ENCODE assay signal across 17 cellular contexts in the genomic region with DNA sequence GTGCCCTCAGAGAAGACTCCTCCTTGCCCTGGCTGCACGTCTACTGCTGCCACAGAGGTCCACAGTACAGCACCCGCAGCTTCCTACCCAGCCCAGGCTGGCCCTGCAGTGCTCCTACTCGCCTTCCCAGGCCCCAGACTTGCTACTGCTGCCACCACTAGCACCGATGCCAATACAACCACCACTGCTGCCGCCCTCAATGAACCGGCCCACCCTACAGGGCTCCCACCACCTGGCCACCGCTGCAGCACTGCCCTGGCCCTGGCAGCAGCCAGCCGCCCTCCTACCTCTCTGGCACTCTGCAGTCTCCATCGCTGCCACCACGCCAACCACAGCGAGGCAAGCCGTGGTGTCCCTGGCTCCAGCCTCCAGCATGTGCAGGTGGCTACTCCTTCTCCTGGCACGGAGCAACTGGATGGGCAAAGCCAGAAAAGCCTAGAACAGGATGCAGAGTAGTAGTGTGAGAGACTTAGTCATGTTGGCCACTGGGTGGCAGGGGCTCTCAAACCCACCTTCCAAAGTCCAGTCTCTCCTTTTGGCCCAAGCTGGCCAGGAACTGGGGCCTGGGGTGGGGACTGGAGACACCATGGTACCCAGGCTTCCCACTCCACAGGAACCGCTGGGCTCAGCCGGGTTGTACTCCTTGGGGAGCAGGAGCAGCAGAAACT. TPM values are rescaled to one million over a fixed set of nuclear protein-coding genes. Genes with fewer than 3 reads are reported as not detected.
DNase-seq lines count a peak whose midpoint lies in the region; ATAC-seq and TF ChIP-seq lines count a peak whose summit lies in the region.
"Had no signal": no experiment of that assay in that cellular context is flagged by ENCODE, and none has a peak within 500 bp of the region (broad histone marks: within the 10 kb centered on the region; RNA-seq: fewer than 3 reads in every experiment).

No MANE protein-coding gene starts in this region.

- H3K4me3 Mint-ChIP-seq in endodermal cell = no peak overlapping the region
- H3K4me3 Mint-ChIP-seq in activated CD8-positive, alpha-beta T cell treated with anti-CD3 and anti-CD28 coated beads, Interleukin-2, amount 10 ng/mL, durations not matched to agents 7 days and 5 days = no peak overlapping the region

- H3K27me3 ChIP-seq in right atrium auricular region (no peaks in the 10 kb centered on the region), endodermal cell (ENCODE audit: control insufficient read depth, insufficient read depth, low read length, poor library complexity, severe bottlenecking) (peaks cover 4% of the 10 kb centered on the region), upper lobe of right lung (no peaks in the 10 kb centered on the region)
- H3K27me3 ChIP-seq: MG63 had no signal

- H3K9me3 ChIP-seq in right atrium auricular region = no peaks in the 10 kb centered on the region
- no peaks in the 10 kb centered on the region for H3K9me3 ChIP-seq in endodermal cell (ENCODE audit: control insufficient read depth, low read length)
- H3K9me3 ChIP-seq in upper lobe of right lung = no peaks in the 10 kb centered on the region
- H3K9me3 ChIP-seq: MG63, SJSA1 had no signal

- no peak overlapping the region for H3K27ac ChIP-seq in right atrium auricular region
- no peak overlapping the region for H3K27ac ChIP-seq in endodermal cell (ENCODE audit: low read depth, low read length)
- H3K27ac ChIP-seq in upper lobe of right lung = no peak overlapping the region
- H3K27ac ChIP-seq: GM23248, KMS-11, SJSA1 had no signal

- POLR2A ChIA-PET in activated CD8-positive, alpha-beta T cell treated with anti-CD3 and anti-CD28 coated beads, Interleukin-2, amount 10 ng/mL, durations not matched to agents 7 days and 5 days (lab: Charles Lee) = no interaction called here

- TF ChIP-seq CTCF in right atrium auricular region (IDR thresholded peaks at IDR 0.05) = no peak
- peak; percentile 8 for TF ChIP-seq CTCF in NB4 (IDR thresholded peaks at IDR 0.05; ENCODE audit: low read depth, low read length)
- TF ChIP-seq CTCF in endodermal cell (conservative IDR thresholded peaks at IDR 0.05) = peak; percentile 63
- no peak for TF ChIP-seq CTCF in upper lobe of right lung (IDR thresholded peaks at IDR 0.05)

- H3K9ac ChIP-seq in endodermal cell (ENCODE audit: extremely low read depth, low read length, poor library complexity, severe bottlenecking) = no peak overlapping the region
- H3K9ac ChIP-seq: GM23248, KMS-11 had no signal

- H3K27me3 Mint-ChIP-seq in endodermal cell (ENCODE audit: insufficient read depth) = no peaks in the 10 kb centered on the region
- peaks cover 18% of the 10 kb centered on the region for H3K27me3 Mint-ChIP-seq in activated CD8-positive, alpha-beta T cell treated with anti-CD3 and anti-CD28 coated beads, Interleukin-2, amount 10 ng/mL, durations not matched to agents 7 days and 5 days (ENCODE audit: low read depth)

- no peaks in the 10 kb centered on the region for H3K4me1 ChIP-seq in right atrium auricular region
- H3K4me1 ChIP-seq in endodermal cell (ENCODE audit: control insufficient read depth, insufficient read depth, low read length) = no peaks in the 10 kb centered on the region
- H3K4me1 ChIP-seq in upper lobe of right lung = no peaks in the 10 kb centered on the region
- H3K4me1 ChIP-seq: SJSA1 had no signal

- peaks cover 9% of the 10 kb centered on the region for H3K4me1 Mint-ChIP-seq in endodermal cell
- H3K4me1 Mint-ChIP-seq in activated CD8-positive, alpha-beta T cell treated with anti-CD3 and anti-CD28 coated beads, Interleukin-2, amount 10 ng/mL, durations not matched to agents 7 days and 5 days (ENCODE audit: low read depth) = no peaks in the 10 kb centered on the region

- no peaks in the 10 kb centered on the region for H3K9me3 Mint-ChIP-seq in endodermal cell
- H3K9me3 Mint-ChIP-seq in activated CD8-positive, alpha-beta T cell treated with anti-CD3 and anti-CD28 coated beads, Interleukin-2, amount 10 ng/mL, durations not matched to agents 7 days and 5 days (ENCODE audit: insufficient read depth) = no peaks in the 10 kb centered on the region

- intact Hi-C loops in Right ventricle myocardium superior (cut with DNase I) (no loop called here), upper lobe of right lung (cut with DNase I) (no loop called here)

- H3K36me3 ChIP-seq in right atrium auricular region (no peaks in the 10 kb centered on the region), endodermal cell (ENCODE audit: control insufficient read depth, insufficient read depth, low read length) (no peaks in the 10 kb centered on the region), upper lobe of right lung (no peaks in the 10 kb centered on the region)
- H3K36me3 ChIP-seq: MG63, SJSA1 had no signal

- ATAC-seq in Right ventricle myocardium superior (ENCODE audit: poor library complexity) (peak; percentile 24), upper lobe of right lung (peak; percentile 30), HG03520 (IDR thresholded peaks at IDR 0.05; ENCODE audit: unreplicated experiment) (no peak)
- ATAC-seq in activated CD8-positive, alpha-beta T cell treated with anti-CD3 and anti-CD28 coated beads, Interleukin-2, amount 10 ng/mL, durations not matched to agents 7 days and 5 days = no peak

- DNase-seq in Right ventricle myocardium superior = no peak
- no peak for DNase-seq in right atrium auricular region (ENCODE audit: low spot score)
- DNase-seq in NB4 (ENCODE audit: low read depth) = no peak
- DNase-seq in endodermal cell = no peak
- DNase-seq in upper lobe of right lung = no peak
- DNase-seq in activated CD8-positive, alpha-beta T cell treated with anti-CD3 and anti-CD28 coated beads, Interleukin-2, amount 10 ng/mL, durations not matched to agents 7 days and 5 days = no peak
- no peak for DNase-seq in stimulated activated CD4-positive, alpha-beta T cell treated with anti-CD3 and anti-CD28 coated beads, Interleukin-15, amount 100 ng/mL, for 24 hours
- DNase-seq: 8988T, DMS53, GM23248, MG63, NCI-H187 treated with DMSO at 0.1 percent for 48 hours, NCI-H446, NCI-H774 had no signal

- H3K4me3 ChIP-seq in right atrium auricular region (no peak overlapping the region), NB4 (ENCODE audit: low read depth, low read length) (no peak overlapping the region), endodermal cell (ENCODE audit: low read length) (no peak overlapping the region), upper lobe of right lung (no peak overlapping the region)
- H3K4me3 ChIP-seq: GM23248, MG63, SJSA1 had no signal

- CTCF ChIA-PET in activated CD8-positive, alpha-beta T cell treated with anti-CD3 and anti-CD28 coated beads, Interleukin-2, amount 10 ng/mL, durations not matched to agents 7 days and 5 days (lab: Charles Lee) = no interaction called here

- no peaks in the 10 kb centered on the region for H3K36me3 Mint-ChIP-seq in endodermal cell (ENCODE audit: low read depth)
- no peaks in the 10 kb centered on the region for H3K36me3 Mint-ChIP-seq in activated CD8-positive, alpha-beta T cell treated with anti-CD3 and anti-CD28 coated beads, Interleukin-2, amount 10 ng/mL, durations not matched to agents 7 days and 5 days (ENCODE audit: low read depth)

- whole genome bisulfite sequencing in endodermal cell (ENCODE audit: insufficient coverage in 1 of 2, insufficient read length in 1 of 2), 2 experiments = 82 to 86% methylated on average over 12 to 15 of the region's 15 CpGs

- H3K27ac Mint-ChIP-seq in endodermal cell = no peak overlapping the region
- H3K27ac Mint-ChIP-seq in activated CD8-positive, alpha-beta T cell treated with anti-CD3 and anti-CD28 coated beads, Interleukin-2, amount 10 ng/mL, durations not matched to agents 7 days and 5 days = no peak overlapping the region

- TF ChIP-seq POLR2A in NB4 (IDR thresholded peaks at IDR 0.05; ENCODE audit: extremely low read depth, insufficient read length) = no peak

RNA-seq across cellular contexts. Expression of a gene that starts 39.4 kb away (rescaled TPM):
- total RNA-seq in Right ventricle myocardium superior = not detected
- not detected for total RNA-seq in right atrium auricular region
- under 1 TPM in 1 of 2 donors, not detected in 1; 0.20 TPM for total RNA-seq in endodermal cell
- polyA plus RNA-seq in endodermal cell (2013, experiment 1 of 2) = not detected
- not detected for polyA plus RNA-seq in endodermal cell (2013, experiment 2 of 2)
- total RNA-seq in upper lobe of right lung = not detected
- total RNA-seq in activated CD8-positive, alpha-beta T cell treated with anti-CD3 and anti-CD28 coated beads, Interleukin-2, amount 10 ng/mL, durations not matched to agents 7 days and 5 days = not detected
- total RNA-seq: GM23248, SJSA1 had no signal
- polyA plus RNA-seq: GM23248 had no signal

Comparison
In these comparisons a context has a peak if more than half of its experiments do, and no peak if none do; other contexts are left out.
1. ATAC-seq: peak in Right ventricle myocardium superior (single experiment) and upper lobe of right lung (single experiment); none in activated CD8-positive, alpha-beta T cell treated with anti-CD3 and anti-CD28 coated beads, Interleukin-2, amount 10 ng/mL, durations not matched to agents 7 days and 5 days (single experiment) and HG03520 (single experiment).
2. CTCF ChIP-seq: peak in NB4 (single experiment) and endodermal cell (single experiment); none in right atrium auricular region (0 of 2) and upper lobe of right lung (single experiment).